In the genomic region with DNA sequence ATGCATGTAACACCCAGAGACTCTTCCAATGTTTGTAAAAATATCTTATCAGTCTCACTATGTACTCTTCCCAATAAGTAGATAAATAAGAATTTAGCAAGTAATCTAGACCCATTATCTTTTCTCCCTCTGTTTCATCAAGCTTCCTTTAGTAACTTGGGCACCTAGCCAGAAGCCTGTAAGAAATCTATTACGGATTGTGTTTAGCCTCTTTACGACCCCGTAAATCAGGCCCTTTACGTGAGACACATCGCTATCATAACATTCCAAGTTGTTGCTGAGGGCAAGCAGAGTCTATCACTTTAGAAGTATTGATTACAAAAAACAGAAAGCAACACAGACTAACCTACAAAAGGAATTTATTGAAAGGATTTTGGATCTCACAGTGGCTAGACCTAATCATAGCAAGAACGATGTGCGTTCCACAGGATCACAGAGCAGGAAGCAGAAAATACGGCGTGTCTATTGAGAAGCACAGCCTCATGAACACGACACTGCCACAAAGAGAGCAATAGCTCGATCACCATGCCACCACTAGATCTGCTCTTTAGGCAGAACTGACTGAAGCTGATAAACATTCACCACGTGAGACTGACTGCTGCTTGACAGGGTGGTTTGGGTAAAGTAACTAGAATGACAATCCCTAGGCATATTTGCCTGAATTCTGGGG, we compare ENCODE assay signal across 1 cellular context.
TF ChIP-seq lines count a peak whose summit lies in the region.

No MANE protein-coding gene starts in this region.

TF ChIP-seq in IMR-90, 13 proteins besides CTCF, POLR2A, EP300 and RAD21 (continued from another document):
- TF ChIP-seq MAFK (IDR thresholded peaks at IDR 0.05; ENCODE audit: low read depth, low read length), result no peak
